In the genomic region with DNA sequence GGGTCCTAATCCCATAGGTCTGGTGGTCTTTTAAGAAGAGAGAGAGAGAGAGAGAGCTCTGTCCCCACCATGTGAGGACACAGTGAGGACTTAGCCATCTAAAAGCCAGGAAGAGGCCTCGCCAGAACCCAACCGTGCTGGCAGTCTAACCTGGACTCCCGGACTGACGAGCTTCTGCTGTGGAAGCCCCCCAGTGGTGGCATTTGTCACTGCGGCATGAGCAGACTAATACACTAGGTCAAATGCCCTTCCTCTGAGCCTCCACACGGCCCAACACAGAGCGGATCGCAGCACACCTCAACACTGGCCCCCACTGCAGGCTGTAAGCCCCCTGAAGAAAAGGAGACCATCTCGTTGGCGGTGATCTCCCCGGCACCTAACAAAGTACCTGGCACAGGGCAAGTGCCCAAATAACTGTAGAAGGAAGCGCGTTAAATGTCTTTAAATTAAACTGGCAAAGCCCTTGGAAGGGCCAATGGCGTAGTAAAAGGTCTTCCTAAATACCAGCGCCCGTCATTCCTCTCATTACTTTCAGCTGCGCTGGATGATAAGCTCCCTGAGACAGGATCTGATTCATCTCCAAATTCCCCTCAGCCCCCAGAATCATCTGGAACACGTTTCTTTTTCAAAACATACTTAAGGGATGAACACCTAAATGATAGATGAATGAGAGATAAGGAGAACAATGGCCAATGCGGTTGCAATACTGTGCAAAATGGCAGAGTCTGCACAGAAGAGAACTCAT, we compare ENCODE assay signal across 8 cellular contexts.
A peak's percentile ranks its signal among the peaks of the same experiment; 100 is the strongest.
DNase-seq lines count a peak whose midpoint lies in the region; ATAC-seq and TF ChIP-seq lines count a peak whose summit lies in the region.

No MANE protein-coding gene starts in this region.

- H3K27me3 ChIP-seq in SJCRH30 (no peaks in the 10 kb centered on the region), vagina (no peaks in the 10 kb centered on the region)

- DNase-seq in GM10248 (ENCODE audit: extremely low spot score) = peak; percentile 65
- DNase-seq in SJCRH30 = peak; percentile 75 to 77
- peak; percentile 32 to 59 (median 50) for DNase-seq in activated naive CD4-positive, alpha-beta T cell (lab: John Stamatoyannopoulos, UW)
- DNase-seq in head of caudate nucleus = peak; percentile 29 to 85 (median 68)
- DNase-seq in retina = peak; percentile 54
- no peak for DNase-seq in vagina (ENCODE audit: extremely low spot score in 2 of 2)

- CTCF ChIA-PET in GM10248 (lab: Yijun Ruan, JAX) = interaction anchor here (0.7 to 3.5 kb wide), 26 partner anchors 8 to 143 kb away, joined by 3 to 59 read pairs (median 4); no protein-coding TSS in a partner anchor

- H3K36me3 ChIP-seq in SJCRH30 (peaks cover 9% of the 10 kb centered on the region), vagina (no peaks in the 10 kb centered on the region)

- ATAC-seq in HG03139 (IDR thresholded peaks at IDR 0.05; ENCODE audit: unreplicated experiment) (peak; percentile 71), GM18870 (IDR thresholded peaks at IDR 0.05; ENCODE audit: unreplicated experiment) (no peak)

- POLR2A ChIA-PET in GM10248 (lab: Yijun Ruan, JAX) = no interaction called here

- TF ChIP-seq POLR2A in vagina (IDR thresholded peaks at IDR 0.05) = no peak

- H3K4me1 ChIP-seq in SJCRH30 = peaks cover 22% of the 10 kb centered on the region
- peaks cover 24% of the 10 kb centered on the region for H3K4me1 ChIP-seq in vagina

- H3K4me3 ChIP-seq in SJCRH30 (no peak overlapping the region), vagina (no peak overlapping the region)

- H3K27ac ChIP-seq in SJCRH30 = no peak overlapping the region
- H3K27ac ChIP-seq in vagina = peak overlapping the region; percentile 92

- TF ChIP-seq CTCF in GM10248 (IDR thresholded peaks at IDR 0.05; ENCODE audit: control extremely low read depth, extremely low read depth, low read depth, missing control alignments) (peak; percentile 56), vagina (IDR thresholded peaks at IDR 0.05) (peak in 2 of 3 experiments; percentile 11 to 44)

- no peaks in the 10 kb centered on the region for H3K9me3 ChIP-seq in SJCRH30 (replicated peaks)
- H3K9me3 ChIP-seq in vagina = no peaks in the 10 kb centered on the region

- intact Hi-C loops in head of caudate nucleus (cut with DNase I) = no loop called here
- intact Hi-C loops in vagina (cut with DNase I) = loop anchor here (5.0 kb wide), 1 partner anchor 37 kb away; no protein-coding TSS in a partner anchor

Comparison
In these comparisons a context has a peak if more than half of its experiments do, and no peak if none do; other contexts are left out.
1. DNase-seq: peak in GM10248 (single experiment), SJCRH30 (2 of 2), activated naive CD4-positive, alpha-beta T cell (4 of 4), head of caudate nucleus (42 of 42) and retina (single experiment); none in vagina (0 of 2).